ENCODE assay signal across 21 cellular contexts in the genomic region with DNA sequence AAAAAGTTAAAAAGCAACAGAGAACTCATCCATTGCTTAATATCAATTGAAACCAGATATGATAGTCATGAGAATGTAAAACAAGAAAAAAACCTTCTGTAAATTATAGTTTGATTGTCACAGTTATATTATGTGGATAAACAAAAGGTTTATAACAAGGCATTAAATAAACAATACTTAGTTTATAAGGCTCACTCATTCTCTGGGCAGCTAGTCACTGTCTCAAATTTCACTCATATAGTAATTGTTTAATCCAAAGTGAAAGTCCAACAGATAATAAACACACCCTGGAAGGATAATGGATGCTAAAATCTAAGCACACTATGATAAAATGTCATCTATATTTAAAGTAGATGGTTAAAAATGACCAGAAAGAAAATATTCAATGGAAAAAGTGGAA.
"Had no signal": no experiment of that assay in that cellular context is flagged by ENCODE, and none has a peak within 500 bp of the region (broad histone marks: within the 10 kb centered on the region; RNA-seq: fewer than 3 reads in every experiment).

No MANE protein-coding gene starts in this region.

- H3K9me3 Mint-ChIP-seq: immature natural killer cell had no signal

- H3K36me3 ChIP-seq: thyroid gland had no signal

- H3K27ac Mint-ChIP-seq: activated naive CD4-positive, alpha-beta T cell treated with anti-CD3 and anti-CD28 coated beads for 36 hours; activated naive CD8-positive, alpha-beta T cell treated with anti-CD3 and anti-CD28 coated beads, Interleukin-2, amount 10 ng/mL, durations not matched to agents 7 days and 5 days; endodermal cell; immature natural killer cell; naive thymus-derived CD8-positive, alpha-beta T cell; stimulated activated naive B cell treated with anti-CD40 and anti-IgM and Interleukin-4, amounts not matched to agents 10 μg/mL and 1 μg/mL and 100 μg/mL, for 72 hours; WTC11 had no signal

- H3K4me3 Mint-ChIP-seq: activated naive CD4-positive, alpha-beta T cell treated with anti-CD3 and anti-CD28 coated beads for 36 hours; activated naive CD8-positive, alpha-beta T cell treated with anti-CD3 and anti-CD28 coated beads, Interleukin-2, amount 10 ng/mL, durations not matched to agents 7 days and 5 days; activated T-cell treated with anti-CD3 and anti-CD28 coated beads, Interleukin-2, amount 50 U/mL, for 4 hours; endodermal cell; immature natural killer cell; naive thymus-derived CD8-positive, alpha-beta T cell; stimulated activated naive B cell treated with anti-CD40 and anti-IgM and Interleukin-4, amounts not matched to agents 10 μg/mL and 1 μg/mL and 100 μg/mL, for 72 hours; WTC11 had no signal

- H3K27me3 Mint-ChIP-seq: activated naive CD8-positive, alpha-beta T cell treated with anti-CD3 and anti-CD28 coated beads, Interleukin-2, amount 10 ng/mL, durations not matched to agents 7 days and 5 days; naive thymus-derived CD8-positive, alpha-beta T cell; stimulated activated naive B cell treated with anti-CD40 and anti-IgM and Interleukin-4, amounts not matched to agents 10 μg/mL and 1 μg/mL and 100 μg/mL, for 72 hours had no signal

- H3K4me1 Mint-ChIP-seq: activated naive CD8-positive, alpha-beta T cell treated with anti-CD3 and anti-CD28 coated beads, Interleukin-2, amount 10 ng/mL, durations not matched to agents 7 days and 5 days; endodermal cell; immature natural killer cell; WTC11 had no signal

- H3K9me3 ChIP-seq: thyroid gland had no signal

- ATAC-seq: activated T-cell treated with anti-CD3 and anti-CD28 coated beads, Interleukin-2, amount 50 U/mL, for 4 hours; foreskin keratinocyte; naive thymus-derived CD8-positive, alpha-beta T cell; stimulated activated naive B cell treated with anti-CD40 and anti-IgM and Interleukin-4, amounts not matched to agents 10 μg/mL and 1 μg/mL and 100 μg/mL, for 72 hours; WTC11 had no signal

- H3K4me3 ChIP-seq: coronary artery, left lung, thyroid gland had no signal

- H3K27me3 ChIP-seq: foreskin keratinocyte, left lung, thyroid gland had no signal

- H3K4me1 ChIP-seq: foreskin keratinocyte had no signal

- H3K27ac ChIP-seq: foreskin keratinocyte had no signal

- DNase-seq: activated CD4-positive, alpha-beta T cell treated with anti-CD3 and anti-CD28 coated beads for 4 hours; activated CD4-positive, alpha-beta T cell treated with anti-CD3 and anti-CD28 coated beads, Interleukin-2, amount 50 U/mL, for 48 hours; activated CD8-positive, alpha-beta memory T cell treated with anti-CD3 and anti-CD28 coated beads, Interleukin-2, amount 50 U/mL, for 48 hours; activated naive CD4-positive, alpha-beta T cell treated with anti-CD3 and anti-CD28 coated beads for 36 hours; activated naive CD8-positive, alpha-beta T cell treated with anti-CD3 and anti-CD28 coated beads, Interleukin-2, amount 10 ng/mL, durations not matched to agents 7 days and 5 days; activated T-cell treated with anti-CD3 and anti-CD28 coated beads, Interleukin-2, amount 50 U/mL, for 4 hours; amniotic stem cell; cerebellar nuclear complex; endodermal cell; foreskin keratinocyte; immature natural killer cell; left lung; naive thymus-derived CD8-positive, alpha-beta T cell; retina; stimulated activated CD4-positive, alpha-beta T cell treated with anti-CD3 and anti-CD28 coated beads, Interleukin-2, amount 100 ng/mL, for 48 hours; stimulated activated CD8-positive, alpha-beta memory T cell treated with anti-CD3 and anti-CD28 coated beads, Interleukin-4, amount 100 ng/mL, for 48 hours; stimulated activated naive B cell treated with anti-CD40 and anti-IgM and Interleukin-4, amounts not matched to agents 10 μg/mL and 1 μg/mL and 100 μg/mL, for 72 hours; T-helper 9 cell had no signal
